ENCODE assay signal across 18 cellular contexts in genomic region chr13:98253526-98253925, GRCh38.
A peak's percentile ranks its signal among the peaks of the same experiment; 100 is the strongest.
DNase-seq lines count a peak whose midpoint lies in the region; ATAC-seq and TF ChIP-seq lines count a peak whose summit lies in the region.
"Had no signal": no experiment of that assay in that cellular context is flagged by ENCODE, and none has a peak within 500 bp of the region (broad histone marks: within the 10 kb centered on the region; RNA-seq: fewer than 3 reads in every experiment).

No MANE protein-coding gene starts in this region.

- no peak overlapping the region for H3K4me3 ChIP-seq in BJ (ENCODE audit: low read depth, low read length)
- H3K4me3 ChIP-seq in fibroblast of mammary gland (ENCODE audit: control insufficient read depth, low read depth, low read length): no peak overlapping the region
- H3K4me3 ChIP-seq in rectal smooth muscle tissue (ENCODE audit: low read length): no peak overlapping the region
- H3K4me3 ChIP-seq: pancreas had no signal

- no peaks in the 10 kb centered on the region for H3K36me3 ChIP-seq in BJ (ENCODE audit: control insufficient read depth, insufficient read depth, low read length)
- no peaks in the 10 kb centered on the region for H3K36me3 ChIP-seq in rectal smooth muscle tissue (ENCODE audit: control insufficient read depth, insufficient read depth, low read length)
- H3K36me3 ChIP-seq: pancreas had no signal

- BruUV-seq in Calu3 (replicated peaks; lab: Mats Ljungman, UMichigan): no TSS peak

- TF ChIP-seq CTCF in BJ (IDR thresholded peaks at IDR 0.05; ENCODE audit: insufficient read depth, low read depth, low read length) (no peak), WTC11 (IDR thresholded peaks at IDR 0.05) (no peak), fibroblast of mammary gland (conservative IDR thresholded peaks at IDR 0.05; ENCODE audit: control insufficient read depth, insufficient read depth, low read depth, low read length) (no peak), Calu3 (IDR thresholded peaks at IDR 0.05; ENCODE audit: unreplicated experiment) (no peak)

- H3K4me3 Mint-ChIP-seq in WTC11 (no peak overlapping the region), Calu3 (ENCODE audit: low read depth, unreplicated experiment) (no peak overlapping the region)
- H3K4me3 Mint-ChIP-seq: activated CD4-positive, alpha-beta memory T cell treated with anti-CD3 and anti-CD28 coated beads for 36 hours; activated naive CD4-positive, alpha-beta T cell treated with anti-CD3 and anti-CD28 coated beads, Interleukin-2, amount 50 U/mL, for 24 hours; activated T-cell treated with anti-CD3 and anti-CD28 coated beads, Interleukin-2, amount 50 U/mL, for 4 hours; stimulated activated naive B cell treated with anti-CD40 and anti-IgM and Interleukin-4, amounts not matched to agents 10 μg/mL and 1 μg/mL and 100 μg/mL, for 72 hours; T-cell had no signal

- H3K9ac ChIP-seq in rectal smooth muscle tissue (ENCODE audit: low read length): no peak overlapping the region

- peak; percentile 38 for DNase-seq in BJ (ENCODE audit: low read depth)
- DNase-seq in WTC11 (ENCODE audit: low spot score): no peak
- peak; percentile 68 for DNase-seq in fibroblast of mammary gland (ENCODE audit: low read depth)
- DNase-seq in OCI-M1 (lab: John Stamatoyannopoulos, UW): no peak
- no peak for DNase-seq in RKO (ENCODE audit: low spot score)
- DNase-seq in Calu3: no peak
- DNase-seq: activated CD4-positive, alpha-beta memory T cell treated with anti-CD3 and anti-CD28 coated beads for 36 hours; activated T-cell treated with anti-CD3 and anti-CD28 coated beads, Interleukin-2, amount 50 U/mL, for 4 hours; COR-L47; Kasumi-1; NCI-H1417 treated with DMSO at 0.1 percent for 48 hours; pancreas; small intestine; stimulated activated naive B cell treated with anti-CD40 and anti-IgM and Interleukin-4, amounts not matched to agents 10 μg/mL and 1 μg/mL and 100 μg/mL, for 72 hours; T-cell had no signal

- H3K4me1 ChIP-seq in rectal smooth muscle tissue (ENCODE audit: control insufficient read depth, insufficient read depth, low read length): peaks cover 8% of the 10 kb centered on the region

- H3K36me3 Mint-ChIP-seq in WTC11 (no peaks in the 10 kb centered on the region), Calu3 (ENCODE audit: insufficient read depth, unreplicated experiment) (no peaks in the 10 kb centered on the region)
- H3K36me3 Mint-ChIP-seq: activated CD4-positive, alpha-beta memory T cell treated with anti-CD3 and anti-CD28 coated beads for 36 hours; activated naive CD4-positive, alpha-beta T cell treated with anti-CD3 and anti-CD28 coated beads, Interleukin-2, amount 50 U/mL, for 24 hours; stimulated activated naive B cell treated with anti-CD40 and anti-IgM and Interleukin-4, amounts not matched to agents 10 μg/mL and 1 μg/mL and 100 μg/mL, for 72 hours; T-cell had no signal

- intact Hi-C loops in Calu3 (cut with micrococcal nuclease; ENCODE audit: unreplicated experiment): no loop called here

- H3K27ac Mint-ChIP-seq in WTC11 (0 out of 2 replicates have a peak overlapping the region, but pooled peaks have one; percentile 21), Calu3 (ENCODE audit: unreplicated experiment) (no peak overlapping the region)
- H3K27ac Mint-ChIP-seq: activated CD4-positive, alpha-beta memory T cell treated with anti-CD3 and anti-CD28 coated beads for 36 hours; activated naive CD4-positive, alpha-beta T cell treated with anti-CD3 and anti-CD28 coated beads, Interleukin-2, amount 50 U/mL, for 24 hours; stimulated activated naive B cell treated with anti-CD40 and anti-IgM and Interleukin-4, amounts not matched to agents 10 μg/mL and 1 μg/mL and 100 μg/mL, for 72 hours; T-cell had no signal

- H3K27me3 Mint-ChIP-seq in WTC11 (ENCODE audit: low read depth): no peaks in the 10 kb centered on the region
- H3K27me3 Mint-ChIP-seq in Calu3 (ENCODE audit: unreplicated experiment): no peaks in the 10 kb centered on the region
- H3K27me3 Mint-ChIP-seq: activated CD4-positive, alpha-beta memory T cell treated with anti-CD3 and anti-CD28 coated beads for 36 hours; stimulated activated naive B cell treated with anti-CD40 and anti-IgM and Interleukin-4, amounts not matched to agents 10 μg/mL and 1 μg/mL and 100 μg/mL, for 72 hours had no signal

- POLR2A ChIA-PET in BJ (lab: Charles Lee) (no interaction called here), WTC11 (lab: Charles Lee) (no interaction called here)

- H3K27me3 ChIP-seq in BJ (ENCODE audit: control insufficient read depth, insufficient read depth, low read length) (no peaks in the 10 kb centered on the region), rectal smooth muscle tissue (ENCODE audit: control insufficient read depth, insufficient read depth, low read length) (no peaks in the 10 kb centered on the region)
- H3K27me3 ChIP-seq: pancreas had no signal

- H3K27ac ChIP-seq in rectal smooth muscle tissue (ENCODE audit: low read depth, low read length): peak overlapping the region; percentile 50

- H3K9me3 Mint-ChIP-seq in WTC11 (no peaks in the 10 kb centered on the region), Calu3 (ENCODE audit: low read depth, unreplicated experiment) (no peaks in the 10 kb centered on the region)
- H3K9me3 Mint-ChIP-seq: activated CD4-positive, alpha-beta memory T cell treated with anti-CD3 and anti-CD28 coated beads for 36 hours; activated naive CD4-positive, alpha-beta T cell treated with anti-CD3 and anti-CD28 coated beads, Interleukin-2, amount 50 U/mL, for 24 hours; activated T-cell treated with anti-CD3 and anti-CD28 coated beads, Interleukin-2, amount 50 U/mL, for 4 hours; stimulated activated naive B cell treated with anti-CD40 and anti-IgM and Interleukin-4, amounts not matched to agents 10 μg/mL and 1 μg/mL and 100 μg/mL, for 72 hours; T-cell had no signal

- H3K4me1 Mint-ChIP-seq in WTC11 (peaks cover 23% of the 10 kb centered on the region), Calu3 (ENCODE audit: low read depth, unreplicated experiment) (peaks cover 7% of the 10 kb centered on the region)
- H3K4me1 Mint-ChIP-seq: activated naive CD4-positive, alpha-beta T cell treated with anti-CD3 and anti-CD28 coated beads, Interleukin-2, amount 50 U/mL, for 24 hours; stimulated activated naive B cell treated with anti-CD40 and anti-IgM and Interleukin-4, amounts not matched to agents 10 μg/mL and 1 μg/mL and 100 μg/mL, for 72 hours; T-cell had no signal

- ATAC-seq in WTC11: no peak
- no peak for ATAC-seq in HG03571 (IDR thresholded peaks at IDR 0.05; ENCODE audit: unreplicated experiment)
- ATAC-seq: activated T-cell treated with anti-CD3 and anti-CD28 coated beads, Interleukin-2, amount 50 U/mL, for 4 hours; stimulated activated naive B cell treated with anti-CD40 and anti-IgM and Interleukin-4, amounts not matched to agents 10 μg/mL and 1 μg/mL and 100 μg/mL, for 72 hours; T-cell had no signal

- CTCF ChIA-PET in BJ (lab: Yijun Ruan, JAX): interaction anchor here (1.2 kb wide), 1 partner anchor 178 kb away, joined by 3 read pairs; no protein-coding TSS in a partner anchor
- CTCF ChIA-PET in WTC11 (lab: Charles Lee): no interaction called here
- CTCF ChIA-PET in Calu3 (lab: Charles Lee): no interaction called here

TF ChIP-seq in WTC11, 78 proteins besides CTCF, POLR2A, EP300 and RAD21:
- no peak for TF ChIP-seq ZNF671 (CRISPR knock-in tag; IDR thresholded peaks at IDR 0.05)
- TF ChIP-seq ESRRA (CRISPR knock-in tag; IDR thresholded peaks at IDR 0.05; ENCODE audit: borderline replicate concordance): no peak
- no peak for TF ChIP-seq KAT7 (CRISPR knock-in tag; IDR thresholded peaks at IDR 0.05; ENCODE audit: borderline replicate concordance)

Comparison
In these comparisons a context has a peak if more than half of its experiments do, and no peak if none do; other contexts are left out.
1. DNase-seq: peak in BJ (single experiment) and fibroblast of mammary gland (single experiment); none in WTC11 (single experiment), OCI-M1 (single experiment), RKO (single experiment) and Calu3 (single experiment).